ENCODE assay signal across 11 cellular contexts in genomic region chr2:230323385-230324106, GRCh38. TPM values are rescaled to one million over a fixed set of nuclear protein-coding genes. Genes with fewer than 3 reads are reported as not detected.
DNase-seq lines count a peak whose midpoint lies in the region; ATAC-seq and TF ChIP-seq lines count a peak whose summit lies in the region.
"Had no signal": no experiment of that assay in that cellular context is flagged by ENCODE, and none has a peak within 500 bp of the region (broad histone marks: within the 10 kb centered on the region; RNA-seq: fewer than 3 reads in every experiment).

No MANE protein-coding gene starts in this region.

- no peaks in the 10 kb centered on the region for H3K27me3 Mint-ChIP-seq in activated naive CD4-positive, alpha-beta T cell treated with anti-CD3 and anti-CD28 coated beads, Interleukin-2, amount 50 U/mL, for 24 hours
- no peaks in the 10 kb centered on the region for H3K27me3 Mint-ChIP-seq in activated naive CD8-positive, alpha-beta T cell treated with anti-CD3 and anti-CD28 coated beads, Interleukin-2, amount 10 ng/mL, durations not matched to agents 7 days and 5 days
- H3K27me3 Mint-ChIP-seq in osteocyte (ENCODE audit: unreplicated experiment): no peaks in the 10 kb centered on the region
- H3K27me3 Mint-ChIP-seq in activated T-cell treated with anti-CD3 and anti-CD28 coated beads, Interleukin-2, amount 50 U/mL, for 4 hours (ENCODE audit: low read depth): no peaks in the 10 kb centered on the region
- H3K27me3 Mint-ChIP-seq: activated CD4-positive, alpha-beta memory T cell treated with anti-CD3 and anti-CD28 coated beads for 36 hours had no signal

- peak overlapping the region; percentile 72 for H3K27ac Mint-ChIP-seq in activated naive CD4-positive, alpha-beta T cell treated with anti-CD3 and anti-CD28 coated beads, Interleukin-2, amount 50 U/mL, for 24 hours
- peak overlapping the region; percentile 19 for H3K27ac Mint-ChIP-seq in activated naive CD8-positive, alpha-beta T cell treated with anti-CD3 and anti-CD28 coated beads, Interleukin-2, amount 10 ng/mL, durations not matched to agents 7 days and 5 days
- no peak overlapping the region for H3K27ac Mint-ChIP-seq in osteocyte (ENCODE audit: unreplicated experiment)
- H3K27ac Mint-ChIP-seq: activated CD4-positive, alpha-beta memory T cell treated with anti-CD3 and anti-CD28 coated beads for 36 hours had no signal

- no peak for DNase-seq in activated naive CD4-positive, alpha-beta T cell treated with Interleukin-2 at 50 U/mL for 16 hours
- DNase-seq in HuH-7 (ENCODE audit: low spot score) (peak; percentile 86), osteocyte (ENCODE audit: extremely low spot score, unreplicated experiment) (no peak), Peyer's patch (no peak)
- DNase-seq in activated naive CD8-positive, alpha-beta T cell treated with anti-CD3 and anti-CD28 coated beads, Interleukin-2, amount 10 ng/mL, durations not matched to agents 7 days and 5 days: no peak
- DNase-seq in activated T-cell treated with anti-CD3 and anti-CD28 coated beads, Interleukin-2, amount 50 U/mL, for 4 hours: no peak
- DNase-seq: activated CD4-positive, alpha-beta memory T cell treated with anti-CD3 and anti-CD28 coated beads for 36 hours; NCI-H2107 had no signal

- TF ChIP-seq CTCF in osteocyte (IDR thresholded peaks at IDR 0.05): peak; percentile 12
- peak in 1 of 6 experiments; percentile 8 for TF ChIP-seq CTCF in Peyer's patch (IDR thresholded peaks at IDR 0.05)

- H3K36me3 Mint-ChIP-seq in activated naive CD4-positive, alpha-beta T cell treated with anti-CD3 and anti-CD28 coated beads, Interleukin-2, amount 50 U/mL, for 24 hours: peaks cover 8% of the 10 kb centered on the region
- peaks cover 43% of the 10 kb centered on the region for H3K36me3 Mint-ChIP-seq in activated naive CD8-positive, alpha-beta T cell treated with anti-CD3 and anti-CD28 coated beads, Interleukin-2, amount 10 ng/mL, durations not matched to agents 7 days and 5 days
- H3K36me3 Mint-ChIP-seq in osteocyte (ENCODE audit: unreplicated experiment): peaks cover under 1% of the 10 kb centered on the region
- H3K36me3 Mint-ChIP-seq in activated T-cell treated with anti-CD3 and anti-CD28 coated beads, Interleukin-2, amount 50 U/mL, for 4 hours (ENCODE audit: insufficient read depth): peaks cover 6% of the 10 kb centered on the region

- no peak overlapping the region for H3K4me3 Mint-ChIP-seq in activated naive CD4-positive, alpha-beta T cell treated with anti-CD3 and anti-CD28 coated beads, Interleukin-2, amount 50 U/mL, for 24 hours
- H3K4me3 Mint-ChIP-seq in activated naive CD8-positive, alpha-beta T cell treated with anti-CD3 and anti-CD28 coated beads, Interleukin-2, amount 10 ng/mL, durations not matched to agents 7 days and 5 days: no peak overlapping the region
- no peak overlapping the region for H3K4me3 Mint-ChIP-seq in osteocyte (ENCODE audit: unreplicated experiment)
- H3K4me3 Mint-ChIP-seq in activated T-cell treated with anti-CD3 and anti-CD28 coated beads, Interleukin-2, amount 50 U/mL, for 4 hours: no peak overlapping the region
- H3K4me3 Mint-ChIP-seq: activated CD4-positive, alpha-beta memory T cell treated with anti-CD3 and anti-CD28 coated beads for 36 hours had no signal

- no peak overlapping the region for H3K27ac ChIP-seq in Peyer's patch
- H3K27ac ChIP-seq: SJCRH30 had no signal

- no peaks in the 10 kb centered on the region for H3K9me3 Mint-ChIP-seq in activated naive CD4-positive, alpha-beta T cell treated with anti-CD3 and anti-CD28 coated beads, Interleukin-2, amount 50 U/mL, for 24 hours
- H3K9me3 Mint-ChIP-seq in activated naive CD8-positive, alpha-beta T cell treated with anti-CD3 and anti-CD28 coated beads, Interleukin-2, amount 10 ng/mL, durations not matched to agents 7 days and 5 days: peaks cover 2% of the 10 kb centered on the region
- H3K9me3 Mint-ChIP-seq in osteocyte (ENCODE audit: unreplicated experiment): peaks cover 8% of the 10 kb centered on the region
- no peaks in the 10 kb centered on the region for H3K9me3 Mint-ChIP-seq in activated T-cell treated with anti-CD3 and anti-CD28 coated beads, Interleukin-2, amount 50 U/mL, for 4 hours
- H3K9me3 Mint-ChIP-seq: activated CD4-positive, alpha-beta memory T cell treated with anti-CD3 and anti-CD28 coated beads for 36 hours had no signal

- no peak for ATAC-seq in activated naive CD8-positive, alpha-beta T cell treated with anti-CD3 and anti-CD28 coated beads, Interleukin-2, amount 10 ng/mL, durations not matched to agents 7 days and 5 days (ENCODE audit: low read depth)
- ATAC-seq in HG02763 (IDR thresholded peaks at IDR 0.05; ENCODE audit: unreplicated experiment): no peak
- ATAC-seq in activated T-cell treated with anti-CD3 and anti-CD28 coated beads, Interleukin-2, amount 50 U/mL, for 4 hours: no peak

- TF ChIP-seq POLR2A in Peyer's patch (IDR thresholded peaks at IDR 0.05): no peak

- peaks cover 0 to 15% (median 9%) of the 10 kb centered on the region in 4 donors for H3K4me1 ChIP-seq in Peyer's patch

- no peak overlapping the region for H3K4me3 ChIP-seq in Peyer's patch
- H3K4me3 ChIP-seq: SJCRH30 had no signal

- H3K36me3 ChIP-seq in Peyer's patch: no peaks in the 10 kb centered on the region
- H3K36me3 ChIP-seq: SJCRH30 had no signal

- H3K9me3 ChIP-seq in Peyer's patch: no peaks in the 10 kb centered on the region

- H3K4me1 Mint-ChIP-seq in activated naive CD4-positive, alpha-beta T cell treated with anti-CD3 and anti-CD28 coated beads, Interleukin-2, amount 50 U/mL, for 24 hours: peaks cover 79% of the 10 kb centered on the region
- H3K4me1 Mint-ChIP-seq in activated naive CD8-positive, alpha-beta T cell treated with anti-CD3 and anti-CD28 coated beads, Interleukin-2, amount 10 ng/mL, durations not matched to agents 7 days and 5 days: peaks cover 52% of the 10 kb centered on the region
- H3K4me1 Mint-ChIP-seq in osteocyte (ENCODE audit: unreplicated experiment): peaks cover 25% of the 10 kb centered on the region
- peaks cover 75% of the 10 kb centered on the region for H3K4me1 Mint-ChIP-seq in activated T-cell treated with anti-CD3 and anti-CD28 coated beads, Interleukin-2, amount 50 U/mL, for 4 hours (ENCODE audit: low read depth)

- no peaks in the 10 kb centered on the region for H3K27me3 ChIP-seq in Peyer's patch
- H3K27me3 ChIP-seq: SJCRH30 had no signal

- POLR2A ChIA-PET in activated naive CD8-positive, alpha-beta T cell treated with anti-CD3 and anti-CD28 coated beads, Interleukin-2, amount 10 ng/mL, durations not matched to agents 7 days and 5 days (lab: Charles Lee): interaction anchor here (0.5 to 2.6 kb wide), 3 partner anchors 89 to 164 kb away, joined by 3 to 11 read pairs (median 4); partner anchors contain the start of gene SP110

RNA-seq across cellular contexts. Expression of gene SP140L, which starts 3.4 kb away (rescaled TPM):
- 100 to 1,000 TPM; 107 to 115 TPM for total RNA-seq in activated naive CD8-positive, alpha-beta T cell treated with anti-CD3 and anti-CD28 coated beads, Interleukin-2, amount 10 ng/mL, durations not matched to agents 7 days and 5 days
- total RNA-seq in osteocyte (24.2 and 25.9 TPM in 2 replicates), Peyer's patch (10 to 100 TPM; 22.1 to 53.6 (median 35.7) TPM)
- 10 to 100 TPM; 24.1 to 30.3 (median 28.7) TPM for total RNA-seq in activated T-cell treated with anti-CD3 and anti-CD28 coated beads, Interleukin-2, amount 50 U/mL, for 4 hours
